In genomic region chr1:228109962-228110488, GRCh38 we compare ENCODE assay signal across 6 cellular contexts. TPM values are rescaled to one million over a fixed set of nuclear protein-coding genes. Genes with fewer than 3 reads are reported as not detected.
DNase-seq lines count a peak whose midpoint lies in the region; ATAC-seq and TF ChIP-seq lines count a peak whose summit lies in the region.

No MANE protein-coding gene starts in this region.

- peaks cover 8 to 34% of the 10 kb centered on the region in 2 donors for H3K4me1 ChIP-seq in left lung

- peaks cover 0 to 28% of the 10 kb centered on the region in 2 donors for H3K36me3 ChIP-seq in left lung

- H3K4me3 ChIP-seq in WI38 (ENCODE audit: low read depth, low read length) (peak overlapping the region; percentile 96), left lung (peak overlapping the region; percentile 92 to 99)

- TF ChIP-seq CTCF in WI38 (IDR thresholded peaks at IDR 0.05; ENCODE audit: low read depth, low read length) (no peak), left lung (IDR thresholded peaks at IDR 0.05) (no peak)

- intact Hi-C loops in left lung (cut with DNase I) = no loop called here

- DNase-seq in left lung = no peak
- no peak for DNase-seq in OCI-M1 (lab: John Stamatoyannopoulos, UW)
- DNase-seq in iPS-NIHi7 (ENCODE audit: extremely low spot score) = no peak

- no peaks in the 10 kb centered on the region for H3K27me3 ChIP-seq in left lung

- no peaks in the 10 kb centered on the region for H3K9me3 ChIP-seq in left lung

- H3K27ac ChIP-seq in left lung = peak overlapping the region; percentile 82 to 88

- ATAC-seq in GM19463 (IDR thresholded peaks at IDR 0.05; ENCODE audit: unreplicated experiment) = peak; percentile 3
- peak; percentile 28 for ATAC-seq in left lung
- ATAC-seq in GM18867 (IDR thresholded peaks at IDR 0.05; ENCODE audit: unreplicated experiment) = no peak

RNA-seq across cellular contexts. Expression of gene MRPL55, which starts 0.9 kb away (rescaled TPM):
- 10 to 100 TPM; 43.0 to 44.2 TPM for total RNA-seq in left lung

RNA-seq across cellular contexts. Expression of gene C1orf35, which starts 6.9 kb away (rescaled TPM):
- 10 to 100 TPM; 12.6 to 13.2 TPM for total RNA-seq in left lung

RNA-seq across cellular contexts. Expression of gene ARF1, which starts 27.5 kb away (rescaled TPM):
- total RNA-seq in left lung = 100 to 1,000 TPM; 407 to 455 TPM

RNA-seq across cellular contexts. Expression of gene GUK1, which starts 30.1 kb away (rescaled TPM):
- 100 to 1,000 TPM; 217 to 221 TPM for total RNA-seq in left lung

RNA-seq across cellular contexts. Expression of gene GJC2, which starts 39.7 kb away (rescaled TPM):
- total RNA-seq in left lung = 1 to 10 TPM; 2.3 to 4.9 TPM
